Comparison of ENCODE assay signal across 1 cellular context in genomic region chr2:29916571-29916970, GRCh38.
TF ChIP-seq lines count a peak whose summit lies in the region.

No MANE protein-coding gene starts in this region.

TF ChIP-seq in SK-N-SH treated with all-trans-retinoic acid at 6 μM for 48 hours, 23 proteins besides CTCF, POLR2A, EP300 and RAD21 (continued from another document):
- TF ChIP-seq PATZ1 (CRISPR knock-in tag; IDR thresholded peaks at IDR 0.05; ENCODE audit: borderline replicate concordance) (no peak), ZFP30 (CRISPR knock-in tag; IDR thresholded peaks at IDR 0.05) (no peak), ARNTL (CRISPR knock-in tag; IDR thresholded peaks at IDR 0.05; ENCODE audit: borderline replicate concordance, low read depth) (no peak), TOX (CRISPR knock-in tag; IDR thresholded peaks at IDR 0.05; ENCODE audit: borderline replicate concordance) (no peak)
